In genomic region chr6:8442149-8442548, GRCh38 we compare ENCODE assay signal across 30 cellular contexts.
"Had no signal": no experiment of that assay in that cellular context is flagged by ENCODE, and none has a peak within 500 bp of the region (broad histone marks: within the 10 kb centered on the region; RNA-seq: fewer than 3 reads in every experiment).

No MANE protein-coding gene starts in this region.

- H3K27me3 ChIP-seq: adrenal gland, body of pancreas, esophagus squamous epithelium, gastroesophageal sphincter, heart left ventricle had no signal

- H3K4me1 ChIP-seq: adrenal gland, body of pancreas, esophagus squamous epithelium, gastroesophageal sphincter, heart left ventricle had no signal

- ATAC-seq: activated CD4-positive, alpha-beta T cell treated with anti-CD3 and anti-CD28 coated beads for 36 hours; activated CD8-positive, alpha-beta memory T cell treated with anti-CD3 and anti-CD28 coated beads, Interleukin-2, amount 10 ng/mL, durations not matched to agents 7 days and 5 days; activated CD8-positive, alpha-beta T cell treated with anti-CD3 and anti-CD28 coated beads, Interleukin-2, amount 10 ng/mL, durations not matched to agents 7 days and 5 days; activated naive CD8-positive, alpha-beta T cell treated with anti-CD3 and anti-CD28 coated beads, Interleukin-2, amount 50 U/mL, for 24 hours; activated T-cell treated with anti-CD3 and anti-CD28 coated beads, Interleukin-2, amount 50 U/mL, for 4 hours; activated T-helper 17 cell treated with anti-CD3 and anti-CD28 coated beads, Interleukin-2, amount 50 U/mL, for 72 hours; body of pancreas; effector memory CD8-positive, alpha-beta T cell; gastroesophageal sphincter had no signal

- H3K36me3 ChIP-seq: adrenal gland, esophagus squamous epithelium, heart left ventricle had no signal

- H3K4me3 ChIP-seq: adrenal gland, body of pancreas, esophagus squamous epithelium, gastroesophageal sphincter, heart left ventricle had no signal

- DNase-seq: activated CD4-positive, alpha-beta memory T cell treated with anti-CD3 and anti-CD28 coated beads for 36 hours; activated CD4-positive, alpha-beta T cell treated with anti-CD3 and anti-CD28 coated beads for 36 hours; activated CD4-positive, alpha-beta T cell treated with anti-CD3 and anti-CD28 coated beads, Interleukin-2, amount 10 ng/mL, durations not matched to agents 24 days and 14 days; activated CD4-positive, CD25-positive, alpha-beta regulatory T cell; activated CD4-positive, CD25-positive, alpha-beta regulatory T cell treated with anti-CD3 and anti-CD28 coated beads, Interleukin-2, amount 50 U/mL, for 72 hours; activated CD8-positive, alpha-beta memory T cell treated with anti-CD3 and anti-CD28 coated beads, Interleukin-2, amount 10 ng/mL, durations not matched to agents 7 days and 5 days; activated CD8-positive, alpha-beta memory T cell treated with anti-CD3 and anti-CD28 coated beads, Interleukin-2, amount 50 U/mL, for 4 hours; activated CD8-positive, alpha-beta T cell treated with anti-CD3 and anti-CD28 coated beads, Interleukin-2, amount 10 ng/mL, durations not matched to agents 7 days and 5 days; activated effector memory CD4-positive, alpha-beta T cell treated with Interleukin-2 at 50 U/mL for 16 hours; activated naive CD4-positive, alpha-beta T cell treated with anti-CD3 and anti-CD28 coated beads for 36 hours; activated naive CD8-positive, alpha-beta T cell treated with anti-CD3 and anti-CD28 coated beads for 36 hours; activated naive CD8-positive, alpha-beta T cell treated with anti-CD3 and anti-CD28 coated beads, Interleukin-2, amount 50 U/mL, for 24 hours; activated T-cell treated with anti-CD3 and anti-CD28 coated beads, Interleukin-2, amount 50 U/mL, for 4 hours; adrenal gland; amygdala; aorta; body of pancreas; caudate nucleus; cortex of kidney; dermis blood vessel endothelial cell; effector CD4-positive, alpha-beta T cell; effector memory CD8-positive, alpha-beta T cell; esophagus squamous epithelium; foreskin melanocyte; T-helper 2 cell had no signal

- H3K27ac ChIP-seq: adrenal gland, body of pancreas, epithelial cell of prostate, esophagus squamous epithelium, gastroesophageal sphincter, heart left ventricle had no signal

- H3K9me3 ChIP-seq: adrenal gland, body of pancreas, esophagus squamous epithelium, gastroesophageal sphincter, heart left ventricle had no signal

- FAIRE-seq: colon had no signal
